16 cellular contexts compared by ENCODE assay signal in the genomic region with DNA sequence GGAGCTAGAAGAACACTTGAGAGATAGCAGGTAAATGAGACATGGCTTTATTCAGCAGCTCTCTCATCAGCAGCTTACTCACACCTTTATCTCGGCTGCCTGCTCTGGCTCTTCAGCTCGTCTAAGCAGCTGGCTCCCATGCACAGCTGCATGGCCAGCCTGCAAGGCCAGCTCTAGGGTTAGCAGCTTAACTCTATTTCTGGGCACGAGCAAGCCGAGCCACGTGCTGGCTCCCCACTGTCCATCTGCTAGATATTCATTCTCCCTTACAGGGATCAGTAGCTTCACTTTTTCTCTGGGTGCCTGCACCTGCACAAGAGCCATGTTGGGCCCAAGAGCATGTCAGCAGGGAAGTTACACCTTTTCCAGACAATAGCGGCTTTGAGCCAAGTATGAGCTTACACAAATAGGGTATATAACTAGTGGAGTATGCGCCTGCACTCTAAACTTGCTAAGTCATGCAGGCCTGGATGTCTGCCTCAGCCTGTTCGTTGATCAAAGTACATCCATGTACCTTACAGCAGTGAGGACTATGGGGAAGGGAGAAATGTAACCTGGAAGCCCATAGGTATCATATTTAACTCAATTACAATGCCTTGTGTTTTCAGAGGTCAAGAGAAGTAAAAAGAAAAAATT.
A peak's percentile ranks its signal among the peaks of the same experiment; 100 is the strongest.
DNase-seq lines count a peak whose midpoint lies in the region; TF ChIP-seq lines count a peak whose summit lies in the region.
"Had no signal": no experiment of that assay in that cellular context is flagged by ENCODE, and none has a peak within 500 bp of the region (broad histone marks: within the 10 kb centered on the region; RNA-seq: fewer than 3 reads in every experiment).

No MANE protein-coding gene starts in this region.

- WGBS in neuronal stem cell (ENCODE audit: extremely low coverage in 2 of 2, insufficient read length in 2 of 2, insufficient replicate concordance in 1 of 2), 2 donors = no CpG with 5 or more reads among the region's 8 CpGs

- no peak overlapping the region for H4K8ac ChIP-seq in neuronal stem cell (ENCODE audit: low read depth, low read length)

- DNase-seq in NCI-H82 (lab: John Stamatoyannopoulos, UW) (peak; percentile 4), NCI-H82 treated with DMSO at 0.1 percent for 48 hours (lab: John Stamatoyannopoulos, UW; ENCODE audit: unreplicated experiment) (no peak), RPMI8226 (peak; percentile 24), chondrocyte (ENCODE audit: low spot score) (peak; percentile 37), neuronal stem cell (ENCODE audit: low spot score) (no peak), SKM-1 treated with dmso at 0.1 percent for 144 hours (lab: John Stamatoyannopoulos, UW; ENCODE audit: unreplicated experiment) (no peak), DMS153 (lab: John Stamatoyannopoulos, UW) (no peak), EL (no peak)
- DNase-seq: Calu3; CD8-positive, alpha-beta T cell; DMS79; GF-D8; HCEC 1CT had no signal

- H4K91ac ChIP-seq in neuronal stem cell (ENCODE audit: low read depth, low read length, poor library complexity) = no peak overlapping the region

- H3K4me2 ChIP-seq in neuronal stem cell (ENCODE audit: insufficient read depth, low read length, poor library complexity, severe bottlenecking) = no peak overlapping the region
- H3K4me2 ChIP-seq: BLaER1 treated with 17β-estradiol and CSF1 and Interleukin-3, amounts not matched to agents 10 nM and 100 nM; GM23338 had no signal

- H3K36me3 ChIP-seq in neuronal stem cell (replicated peaks in 1 of 2; ENCODE audit: control insufficient read depth in 2 of 2, insufficient read depth in 2 of 2, low read length in 2 of 2) = no peaks in the 10 kb centered on the region
- H3K36me3 ChIP-seq: BLaER1 treated with 17β-estradiol and CSF1 and Interleukin-3, amounts not matched to agents 10 nM and 100 nM had no signal

- H3K14ac ChIP-seq in neuronal stem cell (ENCODE audit: low read length) = no peak overlapping the region

- TF ChIP-seq CTCF in chondrocyte (IDR thresholded peaks at IDR 0.05) = no peak

- no peak overlapping the region for H2BK5ac ChIP-seq in neuronal stem cell (ENCODE audit: low read length)

- peaks cover 0 to 3% of the 10 kb centered on the region in 2 donors for H3K9me3 ChIP-seq in neuronal stem cell (replicated peaks in 1 of 2; ENCODE audit: control insufficient read depth in 2 of 2, insufficient read depth in 1 of 2, low read depth in 1 of 2, low read length in 2 of 2)

- no peak overlapping the region for H2AK5ac ChIP-seq in neuronal stem cell (ENCODE audit: low read depth, low read length)

- H3K23ac ChIP-seq in neuronal stem cell (ENCODE audit: low read depth, low read length, poor library complexity) = no peak overlapping the region

- H3K4ac ChIP-seq in neuronal stem cell (ENCODE audit: low read length) = no peak overlapping the region

- no peaks in the 10 kb centered on the region for H3K4me1 Mint-ChIP-seq in chondrocyte (ENCODE audit: low read depth)
- H3K4me1 Mint-ChIP-seq: B cell, GM23338 had no signal

- no peak overlapping the region for H3K4me3 Mint-ChIP-seq in chondrocyte (ENCODE audit: unreplicated experiment)
- H3K4me3 Mint-ChIP-seq: B cell; CD8-positive, alpha-beta T cell; GM23338 had no signal

- H3K9ac ChIP-seq in neuronal stem cell (ENCODE audit: low read depth, low read length, poor library complexity) = peak overlapping the region; percentile 1
- H3K9ac ChIP-seq: BLaER1 treated with 17β-estradiol and CSF1 and Interleukin-3, amounts not matched to agents 10 nM and 100 nM had no signal

- H3K18ac ChIP-seq in neuronal stem cell (ENCODE audit: low read length) = no peak overlapping the region

- no peak overlapping the region for H3K4me3 ChIP-seq in neuronal stem cell (ENCODE audit: low read length in 2 of 2)
- H3K4me3 ChIP-seq: BLaER1 treated with 17β-estradiol and CSF1 and Interleukin-3, amounts not matched to agents 10 nM and 100 nM; GM23338 had no signal

- no peak overlapping the region for H2AFZ ChIP-seq in neuronal stem cell (ENCODE audit: low read length)
- H2AFZ ChIP-seq: GM23338 had no signal

- H2BK120ac ChIP-seq in neuronal stem cell (ENCODE audit: low read depth, low read length) = no peak overlapping the region

- H3K36me3 Mint-ChIP-seq in chondrocyte (ENCODE audit: low read depth) = no peaks in the 10 kb centered on the region
- H3K36me3 Mint-ChIP-seq: CD8-positive, alpha-beta T cell had no signal

- peaks cover 2% of the 10 kb centered on the region for H3K27me3 Mint-ChIP-seq in chondrocyte (ENCODE audit: low read depth)
- H3K27me3 Mint-ChIP-seq: B cell had no signal

- H3K27ac ChIP-seq in neuronal stem cell (replicated peaks; ENCODE audit: low read length) = no peak overlapping the region
- H3K27ac ChIP-seq: BLaER1 treated with 17β-estradiol and CSF1 and Interleukin-3, amounts not matched to agents 10 nM and 100 nM had no signal

- H3K79me1 ChIP-seq in neuronal stem cell (ENCODE audit: low read depth, low read length) = no peaks in the 10 kb centered on the region

- no peaks in the 10 kb centered on the region for H3K9me3 Mint-ChIP-seq in chondrocyte (ENCODE audit: low read depth)
- H3K9me3 Mint-ChIP-seq: CD8-positive, alpha-beta T cell had no signal

- H3K4me1 ChIP-seq in neuronal stem cell (ENCODE audit: control insufficient read depth in 2 of 2, insufficient read depth in 1 of 2, low read depth in 1 of 2, low read length in 2 of 2) = no peaks in the 10 kb centered on the region

- no peaks in the 10 kb centered on the region for H3K27me3 ChIP-seq in neuronal stem cell (ENCODE audit: control insufficient read depth in 3 of 3, insufficient read depth in 3 of 3, low read depth in 1 of 3, low read length in 3 of 3)
- H3K27me3 ChIP-seq: BLaER1 treated with 17β-estradiol and CSF1 and Interleukin-3, amounts not matched to agents 10 nM and 100 nM had no signal

- no peak overlapping the region for H3K27ac Mint-ChIP-seq in chondrocyte (ENCODE audit: unreplicated experiment)
- H3K27ac Mint-ChIP-seq: B cell; CD8-positive, alpha-beta T cell; GM23338 had no signal

- no peak overlapping the region for H2BK12ac ChIP-seq in neuronal stem cell (ENCODE audit: low read length)

- no peak overlapping the region for H2BK15ac ChIP-seq in neuronal stem cell (ENCODE audit: low read length)

Comparison
In these comparisons a context has a peak if more than half of its experiments do, and no peak if none do; other contexts are left out.
1. DNase-seq: peak in NCI-H82 (single experiment), RPMI8226 (single experiment) and chondrocyte (single experiment); none in NCI-H82 treated with DMSO at 0.1 percent for 48 hours (single experiment), neuronal stem cell (single experiment), SKM-1 treated with dmso at 0.1 percent for 144 hours (single experiment), DMS153 (single experiment) and EL (single experiment).